26 cellular contexts compared by ENCODE assay signal in the genomic region with DNA sequence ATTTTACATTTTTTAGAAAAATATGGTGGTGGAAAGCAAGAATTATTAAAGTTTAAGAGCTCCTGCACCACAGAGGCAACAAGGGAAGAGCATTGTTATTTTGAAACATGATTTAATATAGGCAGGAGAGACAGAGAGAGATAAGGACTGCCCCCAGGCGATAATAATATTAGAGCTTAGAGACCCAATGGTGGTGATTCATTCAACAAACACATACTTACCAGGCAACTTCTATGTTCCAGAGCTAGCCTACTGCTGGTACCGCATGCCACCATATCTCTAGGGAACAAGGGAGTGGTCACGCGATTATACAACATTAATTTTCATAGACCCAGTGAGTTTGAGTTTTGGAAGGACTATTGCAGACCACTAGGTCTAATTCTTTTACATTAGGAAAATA.
"Had no signal": no experiment of that assay in that cellular context is flagged by ENCODE, and none has a peak within 500 bp of the region (broad histone marks: within the 10 kb centered on the region; RNA-seq: fewer than 3 reads in every experiment).

No MANE protein-coding gene starts in this region.

- H3K36me3 ChIP-seq: colonic mucosa, esophagus muscularis mucosa, esophagus squamous epithelium, gastrocnemius medialis, gastroesophageal sphincter, heart left ventricle, heart right ventricle had no signal

- H3K79me2 ChIP-seq: hepatocyte had no signal

- H3K4me1 ChIP-seq: colonic mucosa, esophagus squamous epithelium, foreskin keratinocyte, gastrocnemius medialis, gastroesophageal sphincter, heart right ventricle had no signal

- H3K27ac Mint-ChIP-seq: dendritic cell treated with granulocyte-macrophage colony-stimulating factor and Interleukin-4, amounts not matched to agents 40 ng/mL and 50 ng/mL, for 4 days; effector memory CD8-positive, alpha-beta T cell; endodermal cell had no signal

- H3K9me3 Mint-ChIP-seq: dendritic cell treated with granulocyte-macrophage colony-stimulating factor and Interleukin-4, amounts not matched to agents 40 ng/mL and 50 ng/mL, for 4 days; endodermal cell had no signal

- H3K27me3 ChIP-seq: colonic mucosa, dorsolateral prefrontal cortex, esophagus muscularis mucosa, esophagus squamous epithelium, foreskin keratinocyte, gastrocnemius medialis, gastroesophageal sphincter, heart left ventricle, hepatocyte had no signal

- H3K27ac ChIP-seq: colonic mucosa, coronary artery, dorsolateral prefrontal cortex, epithelial cell of prostate, esophagus muscularis mucosa, esophagus squamous epithelium, foreskin keratinocyte, gastrocnemius medialis, gastroesophageal sphincter, heart left ventricle, heart right ventricle, hepatocyte had no signal

- H3K27me3 Mint-ChIP-seq: dendritic cell treated with granulocyte-macrophage colony-stimulating factor and Interleukin-4, amounts not matched to agents 40 ng/mL and 50 ng/mL, for 4 days; effector memory CD8-positive, alpha-beta T cell had no signal

- H3K4me3 Mint-ChIP-seq: dendritic cell treated with granulocyte-macrophage colony-stimulating factor and Interleukin-4, amounts not matched to agents 40 ng/mL and 50 ng/mL, for 4 days; effector memory CD8-positive, alpha-beta T cell; endodermal cell had no signal

- H3K9me3 ChIP-seq: colonic mucosa, esophagus muscularis mucosa, esophagus squamous epithelium, gastrocnemius medialis, gastroesophageal sphincter, heart left ventricle, heart right ventricle had no signal

- H2AFZ ChIP-seq: hepatocyte had no signal

- ATAC-seq: effector memory CD8-positive, alpha-beta T cell; esophagus mucosa; foreskin keratinocyte; gastrocnemius medialis; gastroesophageal sphincter; heart left ventricle; heart right ventricle had no signal

- H3K4me2 ChIP-seq: hepatocyte had no signal

- DNase-seq: colonic mucosa; cortex of kidney; dermis blood vessel endothelial cell; dorsolateral prefrontal cortex; effector CD4-positive, alpha-beta T cell; effector CD8-positive, alpha-beta T cell; effector memory CD4-positive, alpha-beta T cell; effector memory CD8-positive, alpha-beta T cell; endodermal cell; erythroblast; esophagus squamous epithelium; foreskin fibroblast; foreskin keratinocyte; foreskin melanocyte; gastrocnemius medialis; glutamatergic neuron; head of caudate nucleus; heart left ventricle; heart right ventricle had no signal

- H3K4me3 ChIP-seq: colonic mucosa, coronary artery, dorsolateral prefrontal cortex, esophagus muscularis mucosa, esophagus squamous epithelium, gastrocnemius medialis, gastroesophageal sphincter, heart left ventricle, heart right ventricle, hepatocyte had no signal
